11 cellular contexts compared by ENCODE assay signal in genomic region chr7:114082567-114082933, GRCh38.
DNase-seq lines count a peak whose midpoint lies in the region; ATAC-seq and TF ChIP-seq lines count a peak whose summit lies in the region.
"Had no signal": no experiment of that assay in that cellular context is flagged by ENCODE, and none has a peak within 500 bp of the region (broad histone marks: within the 10 kb centered on the region; RNA-seq: fewer than 3 reads in every experiment).

No MANE protein-coding gene starts in this region.

- TF ChIP-seq CTCF in AG04450 (IDR thresholded peaks at IDR 0.05; ENCODE audit: low read depth, low read length) (no peak), osteoblast (IDR thresholded peaks at IDR 0.05; ENCODE audit: extremely low read depth, low read depth, low read length) (no peak)

- H3K36me3 Mint-ChIP-seq in IgD-negative memory B cell: peaks cover 3% of the 10 kb centered on the region
- H3K36me3 Mint-ChIP-seq in effector memory CD8-positive, alpha-beta T cell (ENCODE audit: insufficient read depth): peaks cover 9% of the 10 kb centered on the region

- H3K4me1 Mint-ChIP-seq in IgD-negative memory B cell: peaks cover 22 to 42% (median 24%) of the 10 kb centered on the region in 3 donors
- H3K4me1 Mint-ChIP-seq in effector memory CD8-positive, alpha-beta T cell (ENCODE audit: low read depth in 2 of 2): peaks cover 35 to 37% of the 10 kb centered on the region in 2 donors

- peak overlapping the region in 3 of 4 donors; percentile 50 to 65 (median 54) for H3K4me3 Mint-ChIP-seq in IgD-negative memory B cell
- peak overlapping the region in 1 of 2 donors; percentile 54 for H3K4me3 Mint-ChIP-seq in effector memory CD8-positive, alpha-beta T cell
- H3K4me3 Mint-ChIP-seq: activated T-helper 1 cell treated with anti-CD3 and anti-CD28 coated beads, Interleukin-12 subunit alpha, Interleukin-12 subunit beta, Interleukin-2, Interleukin-4 antibody, amounts not matched to agents 30 ng/mL and 10 ng/mL and 1 ng/mL, durations not matched to agents 14 hours and 24 hours and 36 hours had no signal

- peaks cover 29% of the 10 kb centered on the region for H3K27me3 ChIP-seq in AG04450 (ENCODE audit: control insufficient read depth, insufficient read depth, low read length)
- no peaks in the 10 kb centered on the region for H3K27me3 ChIP-seq in esophagus (ENCODE audit: control insufficient read depth in 1 of 2, insufficient read depth in 2 of 2, low read length in 2 of 2)
- peaks cover 83% of the 10 kb centered on the region for H3K27me3 ChIP-seq in osteoblast (ENCODE audit: insufficient read depth, low read length)
- H3K27me3 ChIP-seq: SJCRH30 had no signal

- WGBS in esophagus, 2 donors: 19 to 21% methylated on average over 15 of the region's 15 CpGs

- H3K9me3 ChIP-seq in AG04450 (ENCODE audit: control insufficient read depth, insufficient read depth, low read length): peaks cover 6% of the 10 kb centered on the region
- no peaks in the 10 kb centered on the region for H3K9me3 ChIP-seq in esophagus (ENCODE audit: control insufficient read depth in 2 of 2, insufficient read depth in 1 of 2, low read depth in 1 of 2, low read length in 1 of 2)
- H3K9me3 ChIP-seq in osteoblast (ENCODE audit: low read depth, low read length): no peaks in the 10 kb centered on the region
- H3K9me3 ChIP-seq: SJCRH30 had no signal

- H3K4me3 ChIP-seq in AG04450 (ENCODE audit: low read depth, low read length) (peak overlapping the region; percentile 56), esophagus (ENCODE audit: low read depth in 1 of 2, low read length in 2 of 2) (peak overlapping the region; percentile 43 to 59), osteoblast (ENCODE audit: insufficient read depth, low read length) (peak overlapping the region; percentile 58)
- H3K4me3 ChIP-seq: SJCRH30 had no signal

- peaks cover 51% of the 10 kb centered on the region for H3K27me3 Mint-ChIP-seq in IgD-negative memory B cell
- peaks cover 83 to 85% of the 10 kb centered on the region in 2 donors for H3K27me3 Mint-ChIP-seq in effector memory CD8-positive, alpha-beta T cell

- H3K4me1 ChIP-seq in esophagus (ENCODE audit: control insufficient read depth in 2 of 2, insufficient read depth in 2 of 2, low read length in 1 of 2) (no peaks in the 10 kb centered on the region), osteoblast (ENCODE audit: insufficient read depth, low read length) (peaks cover 15% of the 10 kb centered on the region)

- H3K36me3 ChIP-seq in esophagus (ENCODE audit: control insufficient read depth in 2 of 2, insufficient read depth in 2 of 2, low read length in 1 of 2): no peaks in the 10 kb centered on the region
- H3K36me3 ChIP-seq in osteoblast (ENCODE audit: insufficient read depth, low read length): no peaks in the 10 kb centered on the region
- H3K36me3 ChIP-seq: SJCRH30 had no signal

- peak overlapping the region in 2 of 3 donors; percentile 63 to 88 for H3K27ac Mint-ChIP-seq in IgD-negative memory B cell
- H3K27ac Mint-ChIP-seq in effector memory CD8-positive, alpha-beta T cell: no peak overlapping the region
- H3K27ac Mint-ChIP-seq: activated T-helper 1 cell treated with anti-CD3 and anti-CD28 coated beads, Interleukin-12 subunit alpha, Interleukin-12 subunit beta, Interleukin-2, Interleukin-4 antibody, amounts not matched to agents 30 ng/mL and 10 ng/mL and 1 ng/mL, durations not matched to agents 14 hours and 24 hours and 36 hours had no signal

- DNase-seq in AG04450 (ENCODE audit: low read depth, low spot score) (no peak), osteoblast (ENCODE audit: insufficient read length, low spot score, missing footprints) (no peak), sciatic nerve (ENCODE audit: low spot score) (no peak), HuH-7 (ENCODE audit: low spot score) (no peak), ureter (ENCODE audit: low spot score) (no peak)
- no peak for DNase-seq in effector memory CD8-positive, alpha-beta T cell
- DNase-seq: stimulated activated CD4-positive, alpha-beta T cell treated with anti-CD3 and anti-CD28 coated beads, Interleukin-4, amount 100 ng/mL, for 1 hour had no signal

- POLR2A ChIA-PET in AG04450 (lab: Yijun Ruan, JAX): no interaction called here

- H3K79me2 ChIP-seq in osteoblast (ENCODE audit: insufficient read depth, low read length): no peaks in the 10 kb centered on the region

- peak overlapping the region; percentile 75 for H3K4me2 ChIP-seq in osteoblast (ENCODE audit: insufficient read depth, low read length)

- CTCF ChIA-PET in AG04450 (lab: Charles Lee): interaction anchor here (1.2 to 2.7 kb wide), 5 partner anchors 457 to 1769 kb away, joined by 3 to 25 read pairs (median 18); no protein-coding TSS in a partner anchor

- H2AFZ ChIP-seq in osteoblast (ENCODE audit: low read length): peak overlapping the region; percentile 71

- no peak overlapping the region for H3K27ac ChIP-seq in AG04450 (ENCODE audit: low read depth, low read length)
- peak overlapping the region; percentile 2 to 77 for H3K27ac ChIP-seq in esophagus (ENCODE audit: low read depth in 2 of 2, low read length in 1 of 2)
- no peak overlapping the region for H3K27ac ChIP-seq in osteoblast (ENCODE audit: low read depth, low read length)
- H3K27ac ChIP-seq: SJCRH30 had no signal

- H3K9me3 Mint-ChIP-seq in IgD-negative memory B cell: peaks cover 0 to 6% (median 0%) of the 10 kb centered on the region in 3 donors
- no peaks in the 10 kb centered on the region for H3K9me3 Mint-ChIP-seq in effector memory CD8-positive, alpha-beta T cell
- H3K9me3 Mint-ChIP-seq: activated T-helper 1 cell treated with anti-CD3 and anti-CD28 coated beads, Interleukin-12 subunit alpha, Interleukin-12 subunit beta, Interleukin-2, Interleukin-4 antibody, amounts not matched to agents 30 ng/mL and 10 ng/mL and 1 ng/mL, durations not matched to agents 14 hours and 24 hours and 36 hours had no signal

- ATAC-seq in sciatic nerve: no peak
- no peak for ATAC-seq in effector memory CD8-positive, alpha-beta T cell (replicated peaks)

- no peaks in the 10 kb centered on the region for H4K20me1 ChIP-seq in osteoblast (ENCODE audit: insufficient read depth, low read length)

- intact Hi-C loops in sciatic nerve (cut with DNase I): loop anchor here (5.0 kb wide), 1 partner anchor 1765 kb away; no protein-coding TSS in a partner anchor

Comparison
In these comparisons a context has a peak if more than half of its experiments do, and no peak if none do; other contexts are left out.
1. H3K27ac ChIP-seq: peak in esophagus (2 of 2); none in AG04450 (single experiment) and osteoblast (single experiment).
2. H3K27ac Mint-ChIP-seq: peak in IgD-negative memory B cell (2 of 3); none in effector memory CD8-positive, alpha-beta T cell (0 of 2).
3. Peak in every context shown above with its lines, with median percentiles within 50 percentile points of each other: H3K4me3 ChIP-seq.